ENCODE assay signal across 28 cellular contexts in the genomic region with DNA sequence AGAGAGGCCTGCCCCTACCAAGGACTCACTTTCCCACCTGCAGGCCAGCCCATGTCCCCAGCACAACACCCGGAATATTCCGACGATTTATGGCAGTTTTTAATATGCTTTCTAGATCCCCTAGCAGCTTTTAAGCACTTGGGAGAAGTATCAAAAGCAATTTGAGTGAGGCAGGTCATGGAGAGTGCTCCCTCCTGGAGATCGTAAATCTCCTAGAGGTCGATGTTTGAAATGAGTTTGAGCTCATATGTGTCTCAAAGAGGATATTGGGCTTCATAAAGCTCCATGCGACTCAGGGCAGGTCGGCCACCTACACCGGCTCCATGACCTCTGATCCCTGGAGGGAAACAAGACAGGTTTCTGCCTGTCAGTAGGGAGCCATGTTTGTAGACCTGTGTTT.
"Had no signal": no experiment of that assay in that cellular context is flagged by ENCODE, and none has a peak within 500 bp of the region (broad histone marks: within the 10 kb centered on the region; RNA-seq: fewer than 3 reads in every experiment).

No MANE protein-coding gene starts in this region.

- DNase-seq: activated CD4-positive, alpha-beta memory T cell treated with anti-CD3 and anti-CD28 coated beads, Interleukin-2, amount 10 ng/mL, durations not matched to agents 7 days and 5 days; activated CD4-positive, alpha-beta T cell treated with anti-CD3 and anti-CD28 coated beads for 36 hours; activated CD4-positive, alpha-beta T cell treated with anti-CD3 and anti-CD28 coated beads, Interleukin-2, amount 10 ng/mL, durations not matched to agents 24 days and 14 days; activated CD4-positive, CD25-positive, alpha-beta regulatory T cell; activated CD4-positive, CD25-positive, alpha-beta regulatory T cell treated with anti-CD3 and anti-CD28 coated beads, Interleukin-2, amount 50 U/mL, for 72 hours; activated CD8-positive, alpha-beta memory T cell treated with anti-CD3 and anti-CD28 coated beads, Interleukin-2, amount 50 U/mL, for 48 hours; activated gamma-delta T cell; activated naive CD4-positive, alpha-beta T cell; activated naive CD4-positive, alpha-beta T cell treated with anti-CD3 and anti-CD28 coated beads, Interleukin-2, amount 10 ng/mL, durations not matched to agents 7 days and 5 days; activated naive CD8-positive, alpha-beta T cell treated with anti-CD3 and anti-CD28 coated beads, Interleukin-2, amount 10 ng/mL, durations not matched to agents 7 days and 5 days; activated T-cell treated with anti-CD3 and anti-CD28 coated beads for 4 hours; activated T-cell treated with anti-CD3 and anti-CD28 coated beads, Interleukin-2, amount 50 U/mL, for 24 hours; activated T-cell treated with anti-CD3 and anti-CD28 coated beads, Interleukin-2, amount 50 U/mL, for 72 hours; central memory CD4-positive, alpha-beta T cell; cerebellar nuclear complex; effector CD4-positive, alpha-beta T cell; effector memory CD8-positive, alpha-beta T cell; erythroblast; foreskin keratinocyte; gastrocnemius medialis; glutamatergic neuron; heart left ventricle; T-helper 2 cell had no signal

- H3K27ac ChIP-seq: ascending aorta, breast epithelium, cardiac muscle cell, coronary artery, esophagus muscularis mucosa, foreskin keratinocyte, gastrocnemius medialis, heart left ventricle had no signal
